Comparison of ENCODE assay signal across 12 cellular contexts in genomic region chr3:136778865-136779264, GRCh38.
A peak's percentile ranks its signal among the peaks of the same experiment; 100 is the strongest.
DNase-seq lines count a peak whose midpoint lies in the region; TF ChIP-seq lines count a peak whose summit lies in the region.
"Had no signal": no experiment of that assay in that cellular context is flagged by ENCODE, and none has a peak within 500 bp of the region (broad histone marks: within the 10 kb centered on the region; RNA-seq: fewer than 3 reads in every experiment).

No MANE protein-coding gene starts in this region.

- peak; percentile 19 for DNase-seq in ELR (ENCODE audit: low read depth)
- DNase-seq in adipocyte (ENCODE audit: low read depth) = peak; percentile 72
- peak; percentile 53 for DNase-seq in iris pigment epithelial cell (ENCODE audit: low read depth)
- DNase-seq in retinal pigment epithelial cell (ENCODE audit: low read depth) = peak; percentile 76
- DNase-seq in NCI-H2029 treated with DMSO at 0.1 percent for 48 hours (lab: John Stamatoyannopoulos, UW) = no peak
- no peak for DNase-seq in NCI-H2196 (lab: John Stamatoyannopoulos, UW; ENCODE audit: unreplicated experiment)
- no peak for DNase-seq in NCI-H2227 (lab: John Stamatoyannopoulos, UW; ENCODE audit: unreplicated experiment)
- DNase-seq: BE2C, dorsolateral prefrontal cortex, hippocampal formation, NCI-H1048, occipital lobe had no signal

- no peak overlapping the region for H3K9ac ChIP-seq in adipocyte (ENCODE audit: low read length)

- no peaks in the 10 kb centered on the region for H3K27me3 ChIP-seq in adipocyte (replicated peaks; ENCODE audit: control insufficient read depth, insufficient read depth, low read length)
- H3K27me3 ChIP-seq: BE2C, dorsolateral prefrontal cortex had no signal

- TF ChIP-seq CTCF in retinal pigment epithelial cell (conservative IDR thresholded peaks at IDR 0.05; ENCODE audit: low read depth, low read length) = no peak

- peaks cover 4% of the 10 kb centered on the region for H3K4me1 ChIP-seq in adipocyte (ENCODE audit: control insufficient read depth, insufficient read depth, low read length)
- H3K4me1 ChIP-seq: BE2C had no signal

- H3K9me3 ChIP-seq in adipocyte (ENCODE audit: control insufficient read depth, low read length) = no peaks in the 10 kb centered on the region
- H3K9me3 ChIP-seq: BE2C had no signal

- H3K36me3 ChIP-seq in adipocyte (ENCODE audit: control insufficient read depth, insufficient read depth, low read length, severe bottlenecking) = no peaks in the 10 kb centered on the region
- H3K36me3 ChIP-seq: BE2C had no signal

- no peak overlapping the region for H3K4me3 ChIP-seq in adipocyte (ENCODE audit: low read length)
- H3K4me3 ChIP-seq in retinal pigment epithelial cell (ENCODE audit: low read length) = no peak overlapping the region
- H3K4me3 ChIP-seq: dorsolateral prefrontal cortex had no signal

Comparison
In these comparisons a context has a peak if more than half of its experiments do, and no peak if none do; other contexts are left out.
1. DNase-seq: peak in ELR (single experiment), adipocyte (single experiment), iris pigment epithelial cell (single experiment) and retinal pigment epithelial cell (single experiment); none in NCI-H2029 treated with DMSO at 0.1 percent for 48 hours (single experiment), NCI-H2196 (single experiment) and NCI-H2227 (single experiment).